In the genomic region with DNA sequence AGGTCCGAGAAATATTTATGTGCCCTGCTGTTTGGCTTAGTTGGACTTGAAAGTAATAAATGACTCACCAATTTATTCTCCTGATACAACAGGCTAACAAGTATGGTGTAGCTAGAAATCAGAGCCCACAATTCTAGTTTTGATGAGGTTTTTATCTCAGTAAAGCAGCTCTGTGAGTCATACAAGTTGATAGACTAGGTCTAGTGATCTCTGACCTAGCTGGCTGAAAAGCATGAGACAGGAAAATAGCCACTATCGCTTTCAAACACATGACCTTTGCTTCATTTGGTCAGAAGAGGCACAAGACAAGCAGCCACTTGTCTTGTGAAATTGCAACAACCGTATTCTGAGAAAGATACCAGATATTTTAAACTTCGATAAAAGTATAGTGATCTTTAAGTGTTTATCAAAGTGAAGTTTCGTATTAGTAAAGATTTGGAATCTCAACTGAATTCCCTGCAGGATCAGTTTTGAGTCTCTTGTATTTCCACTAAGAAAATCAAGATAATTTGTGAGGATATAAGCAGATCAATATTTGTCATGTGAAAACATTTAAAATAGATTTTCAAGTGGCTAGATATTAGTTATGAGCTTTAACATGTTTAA, we compare ENCODE assay signal across 1 cellular context.
TF ChIP-seq lines count a peak whose summit lies in the region.

No MANE protein-coding gene starts in this region.

TF ChIP-seq in HepG2, 621 proteins besides CTCF, POLR2A, EP300 and RAD21 (continued from another document and continues in another):
- TF ChIP-seq ZNF318 (CRISPR knock-in tag; IDR thresholded peaks at IDR 0.05) (no peak), ZNF431 (CRISPR knock-in tag; IDR thresholded peaks at IDR 0.05; ENCODE audit: borderline replicate concordance, low read depth) (no peak), ZBTB40 (IDR thresholded peaks at IDR 0.05) (no peak), ZBTB40 (CRISPR knock-in tag; IDR thresholded peaks at IDR 0.05) (no peak), ETV5 (CRISPR knock-in tag; IDR thresholded peaks at IDR 0.05; ENCODE audit: borderline replicate concordance) (peak; percentile 34; the same call in 1 of the 2 replicates), ZNF672 (CRISPR knock-in tag; IDR thresholded peaks at IDR 0.05) (no peak), CAMTA2 (CRISPR knock-in tag; IDR thresholded peaks at IDR 0.05; ENCODE audit: borderline replicate concordance) (no peak), ZNF550 (CRISPR knock-in tag; IDR thresholded peaks at IDR 0.05; ENCODE audit: borderline replicate concordance) (no peak), KMT2B (CRISPR knock-in tag; IDR thresholded peaks at IDR 0.05) (0 out of 2 replicates have a peak, but pooled peaks have one; percentile 50), RARA (CRISPR knock-in tag; IDR thresholded peaks at IDR 0.05) (peak; percentile 71), DNMT3B (CRISPR knock-in tag; conservative IDR thresholded peaks at IDR 0.05) (no peak), NFYB (CRISPR knock-in tag; IDR thresholded peaks at IDR 0.05) (no peak), SNAPC2 (CRISPR knock-in tag; IDR thresholded peaks at IDR 0.05) (no peak), HMGA1 (CRISPR knock-in tag; conservative IDR thresholded peaks at IDR 0.05) (no peak), SIX4 (CRISPR knock-in tag; IDR thresholded peaks at IDR 0.05) (0 out of 2 replicates have a peak, but pooled peaks have one; percentile 27), ZNF225 (CRISPR knock-in tag; IDR thresholded peaks at IDR 0.05) (no peak), ZC3H13 (CRISPR knock-in tag; IDR thresholded peaks at IDR 0.05) (no peak), ZBTB8A (CRISPR knock-in tag; IDR thresholded peaks at IDR 0.05; ENCODE audit: borderline replicate concordance, low read depth) (no peak), CREM (IDR thresholded peaks at IDR 0.05) (no peak; the same call in 1 of the 2 replicates), CREM (CRISPR knock-in tag; IDR thresholded peaks at IDR 0.05) (no peak), MYC (CRISPR knock-in tag; IDR thresholded peaks at IDR 0.05; ENCODE audit: borderline replicate concordance) (no peak), NFRKB (IDR thresholded peaks at IDR 0.05) (no peak), ZNF496 (CRISPR knock-in tag; IDR thresholded peaks at IDR 0.05; ENCODE audit: insufficient replicate concordance) (no peak), FIP1L1 (IDR thresholded peaks at IDR 0.05; ENCODE audit: borderline replicate concordance, insufficient read depth, low read depth, low read length) (no peak), AKAP8 (CRISPR knock-in tag; IDR thresholded peaks at IDR 0.05) (no peak), ARHGAP35 (CRISPR knock-in tag; IDR thresholded peaks at IDR 0.05; ENCODE audit: borderline replicate concordance) (no peak), KDM4B (CRISPR knock-in tag; IDR thresholded peaks at IDR 0.05) (no peak), ZNF468 (CRISPR knock-in tag; IDR thresholded peaks at IDR 0.05) (no peak)
- TF ChIP-seq, protein P1, sequence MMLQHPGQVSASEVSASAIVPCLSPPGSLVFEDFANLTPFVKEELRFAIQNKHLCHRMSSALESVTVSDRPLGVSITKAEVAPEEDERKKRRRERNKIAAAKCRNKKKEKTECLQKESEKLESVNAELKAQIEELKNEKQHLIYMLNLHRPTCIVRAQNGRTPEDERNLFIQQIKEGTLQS (CRISPR knock-in tag; IDR thresholded peaks at IDR 0.05), result peak; percentile 57; the same call in 1 of the 2 replicates
- TF ChIP-seq, protein P2, sequence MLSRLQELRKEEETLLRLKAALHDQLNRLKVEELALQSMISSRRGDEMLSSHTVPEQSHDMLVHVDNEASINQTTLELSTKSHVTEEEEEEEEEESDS (CRISPR knock-in tag; IDR thresholded peaks at IDR 0.05; ENCODE audit: borderline replicate concordance), result no peak
- TF ChIP-seq, protein P3, sequence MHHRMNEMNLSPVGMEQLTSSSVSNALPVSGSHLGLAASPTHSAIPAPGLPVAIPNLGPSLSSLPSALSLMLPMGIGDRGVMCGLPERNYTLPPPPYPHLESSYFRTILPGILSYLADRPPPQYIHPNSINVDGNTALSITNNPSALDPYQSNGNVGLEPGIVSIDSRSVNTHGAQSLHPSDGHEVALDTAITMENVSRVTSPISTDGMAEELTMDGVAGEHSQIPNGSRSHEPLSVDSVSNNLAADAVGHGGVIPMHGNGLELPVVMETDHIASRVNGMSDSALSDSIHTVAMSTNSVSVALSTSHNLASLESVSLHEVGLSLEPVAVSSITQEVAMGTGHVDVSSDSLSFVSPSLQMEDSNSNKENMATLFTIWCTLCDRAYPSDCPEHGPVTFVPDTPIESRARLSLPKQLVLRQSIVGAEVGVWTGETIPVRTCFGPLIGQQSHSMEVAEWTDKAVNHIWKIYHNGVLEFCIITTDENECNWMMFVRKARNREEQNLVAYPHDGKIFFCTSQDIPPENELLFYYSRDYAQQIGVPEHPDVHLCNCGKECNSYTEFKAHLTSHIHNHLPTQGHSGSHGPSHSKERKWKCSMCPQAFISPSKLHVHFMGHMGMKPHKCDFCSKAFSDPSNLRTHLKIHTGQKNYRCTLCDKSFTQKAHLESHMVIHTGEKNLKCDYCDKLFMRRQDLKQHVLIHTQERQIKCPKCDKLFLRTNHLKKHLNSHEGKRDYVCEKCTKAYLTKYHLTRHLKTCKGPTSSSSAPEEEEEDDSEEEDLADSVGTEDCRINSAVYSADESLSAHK (CRISPR knock-in tag; IDR thresholded peaks at IDR 0.05; ENCODE audit: borderline replicate concordance), result no peak
- TF ChIP-seq, protein P4, sequence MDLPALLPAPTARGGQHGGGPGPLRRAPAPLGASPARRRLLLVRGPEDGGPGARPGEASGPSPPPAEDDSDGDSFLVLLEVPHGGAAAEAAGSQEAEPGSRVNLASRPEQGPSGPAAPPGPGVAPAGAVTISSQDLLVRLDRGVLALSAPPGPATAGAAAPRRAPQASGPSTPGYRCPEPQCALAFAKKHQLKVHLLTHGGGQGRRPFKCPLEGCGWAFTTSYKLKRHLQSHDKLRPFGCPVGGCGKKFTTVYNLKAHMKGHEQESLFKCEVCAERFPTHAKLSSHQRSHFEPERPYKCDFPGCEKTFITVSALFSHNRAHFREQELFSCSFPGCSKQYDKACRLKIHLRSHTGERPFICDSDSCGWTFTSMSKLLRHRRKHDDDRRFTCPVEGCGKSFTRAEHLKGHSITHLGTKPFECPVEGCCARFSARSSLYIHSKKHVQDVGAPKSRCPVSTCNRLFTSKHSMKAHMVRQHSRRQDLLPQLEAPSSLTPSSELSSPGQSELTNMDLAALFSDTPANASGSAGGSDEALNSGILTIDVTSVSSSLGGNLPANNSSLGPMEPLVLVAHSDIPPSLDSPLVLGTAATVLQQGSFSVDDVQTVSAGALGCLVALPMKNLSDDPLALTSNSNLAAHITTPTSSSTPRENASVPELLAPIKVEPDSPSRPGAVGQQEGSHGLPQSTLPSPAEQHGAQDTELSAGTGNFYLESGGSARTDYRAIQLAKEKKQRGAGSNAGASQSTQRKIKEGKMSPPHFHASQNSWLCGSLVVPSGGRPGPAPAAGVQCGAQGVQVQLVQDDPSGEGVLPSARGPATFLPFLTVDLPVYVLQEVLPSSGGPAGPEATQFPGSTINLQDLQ (CRISPR knock-in tag; IDR thresholded peaks at IDR 0.05), result no peak
